In the genomic region with DNA sequence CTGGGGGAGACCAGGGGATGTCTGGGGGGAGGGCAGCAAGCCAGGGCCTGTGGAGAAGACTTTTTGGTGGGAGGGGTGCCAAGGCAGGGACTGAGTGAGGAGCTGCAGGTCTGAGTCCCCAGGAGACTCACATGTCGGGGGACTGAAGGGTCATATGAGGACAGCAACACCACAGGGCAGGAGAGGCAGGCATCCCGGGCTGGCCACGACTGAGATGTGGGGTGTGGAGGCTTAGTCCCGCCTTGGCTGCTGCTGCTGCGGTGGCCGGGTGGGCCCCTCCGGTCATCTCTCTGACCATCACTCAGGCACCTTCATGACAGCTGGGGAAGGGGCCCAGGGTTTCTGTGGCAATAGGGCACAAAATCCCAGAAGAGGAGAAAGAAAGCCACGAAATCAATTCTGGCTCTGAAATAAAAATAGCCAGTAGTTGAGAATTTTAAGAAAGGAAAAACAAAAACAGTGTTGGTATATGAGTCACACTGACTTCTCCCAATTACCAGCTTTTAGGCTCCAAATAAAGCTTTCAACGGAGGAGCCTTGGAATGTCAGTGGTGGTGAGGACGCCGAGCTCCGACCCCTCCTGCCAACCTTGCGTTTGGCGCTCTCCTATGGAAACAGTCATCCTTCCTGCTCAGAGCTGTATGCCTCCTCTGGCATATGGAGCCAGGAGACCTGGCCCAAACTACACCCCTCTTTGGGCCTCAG, we compare ENCODE assay signal across 14 cellular contexts. TPM values are rescaled to one million over a fixed set of nuclear protein-coding genes. Genes with fewer than 3 reads are reported as not detected.
A peak's percentile ranks its signal among the peaks of the same experiment; 100 is the strongest.
DNase-seq lines count a peak whose midpoint lies in the region; ATAC-seq and TF ChIP-seq lines count a peak whose summit lies in the region.
"Had no signal": no experiment of that assay in that cellular context is flagged by ENCODE, and none has a peak within 500 bp of the region (broad histone marks: within the 10 kb centered on the region; RNA-seq: fewer than 3 reads in every experiment).

No MANE protein-coding gene starts in this region.

- no peak overlapping the region for H2AFZ ChIP-seq in GM23338

- no peaks in the 10 kb centered on the region for H3F3A ChIP-seq in GM23338 (replicated peaks; ENCODE audit: low read depth)

- DNase-seq in GM23338 (ENCODE audit: low spot score): no peak
- peak; percentile 44 for DNase-seq in amniotic stem cell (lab: John Stamatoyannopoulos, UW)
- no peak for DNase-seq in right atrium auricular region (ENCODE audit: low spot score)
- DNase-seq in thoracic aorta (ENCODE audit: low spot score): no peak
- no peak for DNase-seq in GM19238 (ENCODE audit: insufficient read length, low spot score)
- DNase-seq in endothelial cell (ENCODE audit: low spot score): no peak
- no peak for DNase-seq in activated CD4-positive, alpha-beta T cell treated with anti-CD3 and anti-CD28 coated beads, Interleukin-2, amount 10 ng/mL, durations not matched to agents 24 days and 14 days
- DNase-seq: activated CD4-positive, alpha-beta T cell treated with anti-CD3 and anti-CD28 coated beads, Interleukin-2, amount 50 U/mL, for 48 hours; activated naive CD8-positive, alpha-beta T cell treated with anti-CD3 and anti-CD28 coated beads for 36 hours; DMS53; effector CD8-positive, alpha-beta T cell; NCI-H69; spleen had no signal

- no peaks in the 10 kb centered on the region for H4K20me1 ChIP-seq in GM23338 (replicated peaks; ENCODE audit: insufficient read depth)

- H3K4me3 ChIP-seq in GM23338 (no peak overlapping the region), right atrium auricular region (no peak overlapping the region), thoracic aorta (peak overlapping the region; percentile 55)
- H3K4me3 ChIP-seq: spleen had no signal

- H3K27ac Mint-ChIP-seq in GM23338: no peak overlapping the region
- H3K27ac Mint-ChIP-seq in endothelial cell (ENCODE audit: unreplicated experiment): no peak overlapping the region
- H3K27ac Mint-ChIP-seq in activated CD4-positive, alpha-beta T cell treated with anti-CD3 and anti-CD28 coated beads, Interleukin-2, amount 10 ng/mL, durations not matched to agents 24 days and 14 days: no peak overlapping the region
- H3K27ac Mint-ChIP-seq: activated naive CD8-positive, alpha-beta T cell treated with anti-CD3 and anti-CD28 coated beads for 36 hours had no signal

- no peaks in the 10 kb centered on the region for H3K79me2 ChIP-seq in GM23338 (replicated peaks; ENCODE audit: insufficient read depth)

- H3K9me2 ChIP-seq in GM23338 (ENCODE audit: insufficient read depth): no peaks in the 10 kb centered on the region

- H3K36me3 Mint-ChIP-seq in GM23338 (ENCODE audit: low read depth) (no peaks in the 10 kb centered on the region), endothelial cell (ENCODE audit: low read depth, unreplicated experiment) (no peaks in the 10 kb centered on the region)
- H3K36me3 Mint-ChIP-seq in activated CD4-positive, alpha-beta T cell treated with anti-CD3 and anti-CD28 coated beads, Interleukin-2, amount 10 ng/mL, durations not matched to agents 24 days and 14 days (ENCODE audit: low read depth): no peaks in the 10 kb centered on the region
- H3K36me3 Mint-ChIP-seq: activated naive CD8-positive, alpha-beta T cell treated with anti-CD3 and anti-CD28 coated beads for 36 hours had no signal

- H3K9me3 ChIP-seq in right atrium auricular region (no peaks in the 10 kb centered on the region), thoracic aorta (no peaks in the 10 kb centered on the region)
- H3K9me3 ChIP-seq: spleen had no signal

- H3K4me2 ChIP-seq in GM23338: no peak overlapping the region

- H3K4me1 Mint-ChIP-seq in GM23338: peaks cover 11% of the 10 kb centered on the region
- H3K4me1 Mint-ChIP-seq in endothelial cell (ENCODE audit: unreplicated experiment): peaks cover 5% of the 10 kb centered on the region
- H3K4me1 Mint-ChIP-seq in activated CD4-positive, alpha-beta T cell treated with anti-CD3 and anti-CD28 coated beads, Interleukin-2, amount 10 ng/mL, durations not matched to agents 24 days and 14 days: no peaks in the 10 kb centered on the region
- H3K4me1 Mint-ChIP-seq: activated naive CD8-positive, alpha-beta T cell treated with anti-CD3 and anti-CD28 coated beads for 36 hours had no signal

- intact Hi-C loops in activated CD4-positive, alpha-beta T cell treated with anti-CD3 and anti-CD28 coated beads, Interleukin-2, amount 10 ng/mL, durations not matched to agents 24 days and 14 days (cut with micrococcal nuclease): no loop called here

- H3K36me3 ChIP-seq in GM23338 (ENCODE audit: insufficient read depth): no peaks in the 10 kb centered on the region
- no peaks in the 10 kb centered on the region for H3K36me3 ChIP-seq in right atrium auricular region
- H3K36me3 ChIP-seq in thoracic aorta: no peaks in the 10 kb centered on the region
- H3K36me3 ChIP-seq: spleen had no signal

- no peak overlapping the region for H3K27ac ChIP-seq in GM23338 (ENCODE audit: low read depth)
- peak overlapping the region; percentile 65 to 68 for H3K27ac ChIP-seq in right atrium auricular region
- H3K27ac ChIP-seq in thoracic aorta: peak overlapping the region; percentile 93 to 98
- H3K27ac ChIP-seq: spleen had no signal

- ATAC-seq in GM23338 (peak; percentile 45; the same call in 1 of the 3 replicates), thoracic aorta (ENCODE audit: insufficient number of reproducible peaks, low FRiP score, low read depth) (peak; percentile 66), HG02571 (IDR thresholded peaks at IDR 0.05; ENCODE audit: unreplicated experiment) (no peak)

- TF ChIP-seq CTCF in GM23338 (conservative IDR thresholded peaks at IDR 0.05; ENCODE audit: low read depth in 2 of 2) (no peak), right atrium auricular region (IDR thresholded peaks at IDR 0.05) (no peak), thoracic aorta (IDR thresholded peaks at IDR 0.05) (no peak), endothelial cell (IDR thresholded peaks at IDR 0.05; ENCODE audit: unreplicated experiment) (no peak)

- H3K9me3 Mint-ChIP-seq in GM23338: peaks cover 6% of the 10 kb centered on the region; the same call in 2 of the 3 replicates
- no peaks in the 10 kb centered on the region for H3K9me3 Mint-ChIP-seq in endothelial cell (ENCODE audit: unreplicated experiment)
- H3K9me3 Mint-ChIP-seq in activated CD4-positive, alpha-beta T cell treated with anti-CD3 and anti-CD28 coated beads, Interleukin-2, amount 10 ng/mL, durations not matched to agents 24 days and 14 days: no peaks in the 10 kb centered on the region
- H3K9me3 Mint-ChIP-seq: activated naive CD8-positive, alpha-beta T cell treated with anti-CD3 and anti-CD28 coated beads for 36 hours had no signal

- H3K4me3 Mint-ChIP-seq in GM23338 (no peak overlapping the region), endothelial cell (ENCODE audit: unreplicated experiment) (no peak overlapping the region)
- H3K4me3 Mint-ChIP-seq in activated CD4-positive, alpha-beta T cell treated with anti-CD3 and anti-CD28 coated beads, Interleukin-2, amount 10 ng/mL, durations not matched to agents 24 days and 14 days: no peak overlapping the region
- H3K4me3 Mint-ChIP-seq: activated naive CD8-positive, alpha-beta T cell treated with anti-CD3 and anti-CD28 coated beads for 36 hours had no signal

- H3K4me1 ChIP-seq in GM23338 (ENCODE audit: insufficient read depth) (peaks cover 4% of the 10 kb centered on the region; the same call in 1 of the 2 replicates), right atrium auricular region (peaks cover 0 to 38% of the 10 kb centered on the region in 2 donors), thoracic aorta (ENCODE audit: control insufficient read depth in 1 of 2, low read depth in 2 of 2) (peaks cover 38 to 65% of the 10 kb centered on the region in 2 donors)

- H3K27me3 ChIP-seq in GM23338 (ENCODE audit: insufficient read depth): no peaks in the 10 kb centered on the region
- no peaks in the 10 kb centered on the region for H3K27me3 ChIP-seq in right atrium auricular region
- H3K27me3 ChIP-seq in thoracic aorta (replicated peaks; ENCODE audit: insufficient read depth): no peaks in the 10 kb centered on the region

- H3K27me3 Mint-ChIP-seq in GM23338 (ENCODE audit: insufficient read depth, low read depth, poor library complexity) (peaks cover 9% of the 10 kb centered on the region), endothelial cell (ENCODE audit: unreplicated experiment) (no peaks in the 10 kb centered on the region)
- peaks cover 34% of the 10 kb centered on the region for H3K27me3 Mint-ChIP-seq in activated CD4-positive, alpha-beta T cell treated with anti-CD3 and anti-CD28 coated beads, Interleukin-2, amount 10 ng/mL, durations not matched to agents 24 days and 14 days

TF ChIP-seq in GM23338, 12 proteins besides CTCF, POLR2A, EP300 and RAD21 (continues in another document):
- no peak for TF ChIP-seq STAT1 (IDR thresholded peaks at IDR 0.05; ENCODE audit: unreplicated experiment)
- TF ChIP-seq, protein P1, sequence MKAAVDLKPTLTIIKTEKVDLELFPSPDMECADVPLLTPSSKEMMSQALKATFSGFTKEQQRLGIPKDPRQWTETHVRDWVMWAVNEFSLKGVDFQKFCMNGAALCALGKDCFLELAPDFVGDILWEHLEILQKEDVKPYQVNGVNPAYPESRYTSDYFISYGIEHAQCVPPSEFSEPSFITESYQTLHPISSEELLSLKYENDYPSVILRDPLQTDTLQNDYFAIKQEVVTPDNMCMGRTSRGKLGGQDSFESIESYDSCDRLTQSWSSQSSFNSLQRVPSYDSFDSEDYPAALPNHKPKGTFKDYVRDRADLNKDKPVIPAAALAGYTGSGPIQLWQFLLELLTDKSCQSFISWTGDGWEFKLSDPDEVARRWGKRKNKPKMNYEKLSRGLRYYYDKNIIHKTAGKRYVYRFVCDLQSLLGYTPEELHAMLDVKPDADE (IDR thresholded peaks at IDR 0.05): no peak
- TF ChIP-seq NANOG (IDR thresholded peaks at IDR 0.05; ENCODE audit: borderline replicate concordance): no peak
- no peak for TF ChIP-seq JUNB (IDR thresholded peaks at IDR 0.05; ENCODE audit: unreplicated experiment)
- TF ChIP-seq CREB1 (CRISPR knock-in tag; IDR thresholded peaks at IDR 0.05; ENCODE audit: low read depth): no peak
- TF ChIP-seq EZH2phosphoT487 (IDR thresholded peaks at IDR 0.05; ENCODE audit: unreplicated experiment): no peak
- no peak for TF ChIP-seq POLR2AphosphoS5 (IDR thresholded peaks at IDR 0.05; ENCODE audit: low read depth)

RNA-seq across cellular contexts. Expression of a gene that starts 52.9 kb away (rescaled TPM):
- 0.03 TPM in 1 of 2 replicates, not detected in the other for total RNA-seq in GM23338 (2014; rRNA removed; shearing (Covaris generic))
- polyA plus RNA-seq in GM23338 (2016; fragmentation: Nextera tagmentation; extraction: Ambion mirVana): 0.14 and 0.40 TPM in 2 replicates
- 10 to 100 TPM; 12.6 to 35.4 TPM for total RNA-seq in right atrium auricular region
- 100 to 1,000 TPM; 246 to 360 TPM for total RNA-seq in thoracic aorta
- 0.28 TPM for total RNA-seq in endothelial cell (ENCODE audit: unreplicated experiment)
- total RNA-seq in activated CD4-positive, alpha-beta T cell treated with anti-CD3 and anti-CD28 coated beads, Interleukin-2, amount 10 ng/mL, durations not matched to agents 24 days and 14 days: 2.1 and 3.1 TPM in 2 replicates

Comparison
In these comparisons a context has a peak if more than half of its experiments do, and no peak if none do; other contexts are left out.
1. RNA of a gene that starts 52.9 kb away (total RNA-seq): 246 to 360 TPM in thoracic aorta; 12.6 to 35.4 TPM in right atrium auricular region, 2.1 to 3.1 TPM in activated CD4-positive, alpha-beta T cell treated with anti-CD3 and anti-CD28 coated beads, Interleukin-2, amount 10 ng/mL, durations not matched to agents 24 days and 14 days, 0.28 TPM in endothelial cell (single experiment) and 0.03 TPM in GM23338; every median in the first group is over 4 times any median in the second.